8 cellular contexts compared by ENCODE assay signal in genomic region chr2:64311948-64312621, GRCh38.
A peak's percentile ranks its signal among the peaks of the same experiment; 100 is the strongest.
DNase-seq lines count a peak whose midpoint lies in the region; ATAC-seq and TF ChIP-seq lines count a peak whose summit lies in the region.

No MANE protein-coding gene starts in this region.

- H3K4me3 ChIP-seq in body of pancreas = no peak overlapping the region
- peak overlapping the region in 1 of 4 donors; percentile 33 for H3K4me3 ChIP-seq in gastrocnemius medialis

- WGBS in body of pancreas, 2 donors = 24 to 34% methylated on average over 13 of the region's 13 CpGs

- no peaks in the 10 kb centered on the region for H3K36me3 ChIP-seq in body of pancreas (replicated peaks in 1 of 2; ENCODE audit: insufficient read depth in 1 of 2, low read depth in 2 of 2)
- no peaks in the 10 kb centered on the region for H3K36me3 ChIP-seq in gastrocnemius medialis

- H3K4me1 ChIP-seq in body of pancreas = peaks cover 16% of the 10 kb centered on the region
- peaks cover 11 to 14% of the 10 kb centered on the region in 2 donors for H3K4me1 ChIP-seq in gastrocnemius medialis

- H3K9me3 ChIP-seq in body of pancreas (no peaks in the 10 kb centered on the region), gastrocnemius medialis (no peaks in the 10 kb centered on the region)

- TF ChIP-seq POLR2A in body of pancreas (IDR thresholded peaks at IDR 0.05) (peak in 1 of 3 donors; percentile 13), gastrocnemius medialis (IDR thresholded peaks at IDR 0.05) (no peak)

- H3K27ac ChIP-seq in body of pancreas (peak overlapping the region; percentile 55 to 80 (median 74)), gastrocnemius medialis (peak overlapping the region; percentile 36 to 47 (median 42))

- in situ Hi-C loops in gastrocnemius medialis (cut with MboI; ENCODE audit: low sequenced_read_pairs in 4 of 4) = loop anchor here in 2 of 4 donors (25.0 kb wide), 2 partner anchors 250 to 275 kb away; no protein-coding TSS in a partner anchor

- intact Hi-C loops in body of pancreas (cut with DNase I) = loop anchor here (5.0 kb wide), 1 partner anchor 265 kb away; no protein-coding TSS in a partner anchor
- intact Hi-C loops in gastrocnemius medialis (cut with DNase I; ENCODE audit: low total_unique reads) = loop anchor here (5.0 kb wide), 1 partner anchor 260 kb away; no protein-coding TSS in a partner anchor

- H3K27me3 ChIP-seq in body of pancreas (no peaks in the 10 kb centered on the region), gastrocnemius medialis (no peaks in the 10 kb centered on the region)

- DNase-seq in DMS 273 (lab: John Stamatoyannopoulos, UW; ENCODE audit: unreplicated experiment) (peak; percentile 82), NCI-H146 treated with DMSO at 0.1 percent for 48 hours (lab: John Stamatoyannopoulos, UW; ENCODE audit: unreplicated experiment) (peak; percentile 22), body of pancreas (peak; percentile 79 to 90 (median 87)), hypothalamus (lab: John Stamatoyannopoulos, UW) (peak in 47 of 51 donors; percentile 3 to 83 (median 61)), gastrocnemius medialis (peak; percentile 65 to 80), NCI-H1105 treated with DMSO at 0.1 percent for 48 hours (lab: John Stamatoyannopoulos, UW) (no peak)
- DNase-seq in effector CD4-positive, alpha-beta T cell = no peak

- peak in 6 of 7 experiments; percentile 33 to 77 (median 70) for TF ChIP-seq CTCF in body of pancreas (IDR thresholded peaks at IDR 0.05)
- peak; percentile 26 to 55 (median 35) for TF ChIP-seq CTCF in gastrocnemius medialis (IDR thresholded peaks at IDR 0.05 in 4 of 5, conservative IDR thresholded peaks at IDR 0.05 in 1 of 5)

- peak; percentile 99 for ATAC-seq in body of pancreas
- ATAC-seq in gastrocnemius medialis = peak; percentile 99
- ATAC-seq in HG03469 (IDR thresholded peaks at IDR 0.05; ENCODE audit: unreplicated experiment) = no peak

Comparison
In these comparisons a context has a peak if more than half of its experiments do, and no peak if none do; other contexts are left out.
1. DNase-seq: peak in DMS 273 (single experiment), NCI-H146 treated with DMSO at 0.1 percent for 48 hours (single experiment), body of pancreas (4 of 4), hypothalamus (47 of 51) and gastrocnemius medialis (2 of 2); none in effector CD4-positive, alpha-beta T cell (single experiment) and NCI-H1105 treated with DMSO at 0.1 percent for 48 hours (single experiment).